17 cellular contexts compared by ENCODE assay signal in the genomic region with DNA sequence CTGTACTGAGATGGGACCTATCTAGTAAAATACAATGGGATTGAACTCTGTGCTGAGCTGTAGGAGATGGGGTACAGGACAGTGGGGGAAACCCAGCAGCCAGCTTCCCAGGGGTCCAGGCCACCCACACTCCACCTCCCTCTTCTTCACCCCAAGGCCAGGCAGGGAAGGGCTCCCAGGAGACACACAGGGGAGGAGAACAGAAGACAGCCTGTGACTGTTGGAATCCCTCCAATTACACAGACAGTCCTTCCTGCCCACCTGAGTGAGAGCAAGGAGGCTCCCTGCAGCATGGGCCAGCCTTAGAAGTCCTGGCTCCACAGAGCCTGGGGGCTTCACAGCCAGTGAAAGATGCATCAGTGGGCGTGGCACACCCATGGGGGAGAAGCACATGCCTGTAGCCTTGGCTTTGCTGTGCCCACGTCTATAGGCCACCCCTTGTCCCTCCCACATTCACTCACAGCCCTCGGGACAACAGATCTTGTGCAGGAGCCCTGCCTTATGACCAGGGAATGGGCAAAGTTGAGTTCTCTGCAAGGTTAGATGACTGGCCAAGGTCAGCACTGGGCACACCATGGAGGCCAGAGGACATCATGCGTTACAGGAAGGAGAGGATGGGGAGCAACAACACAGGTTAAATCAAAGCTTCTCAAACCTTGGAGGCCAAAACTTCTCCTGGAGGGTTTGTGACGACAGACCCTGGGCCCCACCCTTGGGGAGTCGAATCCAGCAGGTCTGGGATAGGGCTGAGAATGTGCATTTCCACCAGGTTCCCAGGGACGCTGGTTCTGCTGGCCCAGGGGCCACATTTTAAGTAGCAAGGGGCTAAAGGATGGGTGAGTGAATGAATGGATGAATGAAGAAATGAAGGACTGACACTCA. TPM values are rescaled to one million over a fixed set of nuclear protein-coding genes. Genes with fewer than 3 reads are reported as not detected.
"Had no signal": no experiment of that assay in that cellular context is flagged by ENCODE, and none has a peak within 500 bp of the region (broad histone marks: within the 10 kb centered on the region; RNA-seq: fewer than 3 reads in every experiment).

No MANE protein-coding gene starts in this region.

- H3K4me3 Mint-ChIP-seq: activated CD8-positive, alpha-beta T cell treated with anti-CD3 and anti-CD28 coated beads, Interleukin-2, amount 10 ng/mL, durations not matched to agents 7 days and 5 days; immature natural killer cell; memory B cell; WTC11 had no signal

- H3K4me2 ChIP-seq: smooth muscle cell had no signal

- H3K4me3 ChIP-seq: body of pancreas, psoas muscle, right lobe of liver, smooth muscle cell, tibial artery had no signal

- ATAC-seq: activated CD8-positive, alpha-beta T cell treated with anti-CD3 and anti-CD28 coated beads, Interleukin-2, amount 10 ng/mL, durations not matched to agents 7 days and 5 days; body of pancreas; left ventricle myocardium superior; psoas muscle; right lobe of liver; WTC11 had no signal

- H3K4me1 Mint-ChIP-seq: memory B cell, WTC11 had no signal

- H3K27me3 ChIP-seq: body of pancreas, right lobe of liver had no signal

- H3K4me1 ChIP-seq: psoas muscle, right lobe of liver, tibial artery had no signal

- H3K36me3 ChIP-seq: right lobe of liver, tibial artery had no signal

- H3K27ac Mint-ChIP-seq: activated CD8-positive, alpha-beta T cell treated with anti-CD3 and anti-CD28 coated beads, Interleukin-2, amount 10 ng/mL, durations not matched to agents 7 days and 5 days; memory B cell; WTC11 had no signal

- H3K9me3 Mint-ChIP-seq: immature natural killer cell had no signal

- DNase-seq: activated CD4-positive, alpha-beta T cell treated with anti-CD3 and anti-CD28 coated beads for 4 hours; activated CD8-positive, alpha-beta T cell treated with anti-CD3 and anti-CD28 coated beads, Interleukin-2, amount 10 ng/mL, durations not matched to agents 7 days and 5 days; activated naive CD4-positive, alpha-beta T cell; body of pancreas; caudate nucleus; immature natural killer cell; left ventricle myocardium superior; psoas muscle; right lobe of liver; stimulated activated CD4-positive, alpha-beta T cell treated with anti-CD3 and anti-CD28 coated beads, Interleukin-4, amount 100 ng/mL, for 4 hours; stimulated activated naive CD4-positive, alpha-beta T cell had no signal

- H3K9me3 ChIP-seq: body of pancreas, right lobe of liver had no signal

- H3K27ac ChIP-seq: body of pancreas, psoas muscle, right lobe of liver, tibial artery had no signal

RNA-seq across cellular contexts. Expression of a gene that starts 12.3 kb away (rescaled TPM):
- total RNA-seq: frontal cortex, smooth muscle cell, WTC11 had no signal
- polyA plus RNA-seq: neural cell had no signal
